In the genomic region with DNA sequence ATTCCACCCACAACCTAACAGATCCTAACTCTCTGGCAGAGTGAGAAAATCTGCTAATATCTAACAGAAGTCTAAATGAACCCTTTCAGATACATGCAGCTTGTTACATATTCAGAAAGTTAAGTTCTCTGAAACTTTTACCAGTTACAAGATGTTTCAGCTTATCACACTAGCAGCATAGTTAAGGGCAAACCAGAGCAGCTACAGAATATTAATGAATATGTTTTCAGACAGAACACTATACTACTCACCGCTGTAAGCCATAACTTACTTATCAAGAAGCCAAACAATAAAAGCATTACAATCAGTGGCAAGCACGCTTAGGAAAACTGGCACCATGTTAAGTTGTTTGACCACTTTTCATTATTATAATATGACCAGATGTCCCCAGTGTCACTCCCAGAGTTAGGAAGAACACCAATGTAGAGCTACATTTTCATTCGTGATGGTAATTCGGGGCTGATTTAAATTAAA, we compare ENCODE assay signal across 8 cellular contexts. TPM values are rescaled to one million over a fixed set of nuclear protein-coding genes. Genes with fewer than 3 reads are reported as not detected.
DNase-seq lines count a peak whose midpoint lies in the region; ATAC-seq and TF ChIP-seq lines count a peak whose summit lies in the region.

No MANE protein-coding gene starts in this region.

- H3K27me3 ChIP-seq in BLaER1 (no peaks in the 10 kb centered on the region), Karpas-422 (ENCODE audit: low read length) (no peaks in the 10 kb centered on the region), adrenal gland (no peaks in the 10 kb centered on the region)
- H3K27me3 ChIP-seq in effector memory CD4-positive, alpha-beta T cell (replicated peaks; ENCODE audit: control insufficient read depth, insufficient read depth, low read length, poor library complexity, severe bottlenecking): no peaks in the 10 kb centered on the region

- in situ Hi-C loops in GM13976 (cut with MboI; ENCODE audit: low sequenced_read_pairs, unreplicated experiment): no loop called here

- H3K4me1 Mint-ChIP-seq in natural killer cell treated with Interleukin-12 subunit alpha and Interleukin-12 subunit beta and Interleukin-15 and Interleukin-18, amount 100 ng/mL, for 72 hours (ENCODE audit: low read depth in 2 of 2): peaks cover 67 to 76% of the 10 kb centered on the region in 2 donors

- no peak for TF ChIP-seq CTCF in adrenal gland (IDR thresholded peaks at IDR 0.05)
- TF ChIP-seq CTCF in GM13976 (IDR thresholded peaks at IDR 0.05; ENCODE audit: borderline replicate concordance, control extremely low read depth, extremely low read depth, insufficient read depth, missing control alignments): no peak

- H3K27me3 Mint-ChIP-seq in natural killer cell treated with Interleukin-12 subunit alpha and Interleukin-12 subunit beta and Interleukin-15 and Interleukin-18, amount 100 ng/mL, for 72 hours: no peaks in the 10 kb centered on the region

- H3K36me3 Mint-ChIP-seq in natural killer cell treated with Interleukin-12 subunit alpha and Interleukin-12 subunit beta and Interleukin-15 and Interleukin-18, amount 100 ng/mL, for 72 hours: no peaks in the 10 kb centered on the region

- intact Hi-C loops in adrenal gland (cut with DNase I): no loop called here

- H3K4me3 ChIP-seq in BLaER1: no peak overlapping the region
- peak overlapping the region; percentile 84 for H3K4me3 ChIP-seq in Karpas-422 (ENCODE audit: low read length)
- H3K4me3 ChIP-seq in effector memory CD4-positive, alpha-beta T cell (ENCODE audit: insufficient read depth, low read depth, low read length, poor library complexity, severe bottlenecking): peak overlapping the region; percentile 93
- peak overlapping the region in 1 of 4 donors; percentile 92 for H3K4me3 ChIP-seq in adrenal gland

- H3K27ac Mint-ChIP-seq in natural killer cell treated with Interleukin-12 subunit alpha and Interleukin-12 subunit beta and Interleukin-15 and Interleukin-18, amount 100 ng/mL, for 72 hours: peak overlapping the region; percentile 60 to 84

- H3K4me1 ChIP-seq in BLaER1: peaks cover 41% of the 10 kb centered on the region
- H3K4me1 ChIP-seq in Karpas-422 (ENCODE audit: low read length): peaks cover 77% of the 10 kb centered on the region
- peaks cover 40% of the 10 kb centered on the region for H3K4me1 ChIP-seq in effector memory CD4-positive, alpha-beta T cell (ENCODE audit: control insufficient read depth, insufficient read depth, low read length, poor library complexity, severe bottlenecking)
- peaks cover 59 to 78% of the 10 kb centered on the region in 2 donors for H3K4me1 ChIP-seq in adrenal gland (replicated peaks in 1 of 2)

- 49 to 69% (median 63%) methylated on average over 4 of the region's 4 CpGs for WGBS in adrenal gland, 4 donors

- H3K9me2 ChIP-seq in Karpas-422 (replicated peaks; ENCODE audit: insufficient read depth, low read length): no peaks in the 10 kb centered on the region

- H3K4me3 Mint-ChIP-seq in natural killer cell treated with Interleukin-12 subunit alpha and Interleukin-12 subunit beta and Interleukin-15 and Interleukin-18, amount 100 ng/mL, for 72 hours: peak overlapping the region; percentile 82

- H4K20me1 ChIP-seq in BLaER1 (peaks cover 72% of the 10 kb centered on the region), Karpas-422 (ENCODE audit: insufficient read depth, low read depth, low read length) (peaks cover 48% of the 10 kb centered on the region)

- no peak for ATAC-seq in natural killer cell treated with Interleukin-12 subunit alpha and Interleukin-12 subunit beta and Interleukin-15 and Interleukin-18, amount 100 ng/mL, for 72 hours
- no peak for ATAC-seq in GM19035 (IDR thresholded peaks at IDR 0.05; ENCODE audit: unreplicated experiment)
- no peak for ATAC-seq in GM19023 (IDR thresholded peaks at IDR 0.05; ENCODE audit: unreplicated experiment)

- H3K27ac ChIP-seq in BLaER1 (no peak overlapping the region), Karpas-422 (ENCODE audit: low read length) (peak overlapping the region; percentile 93), adrenal gland (peak overlapping the region in 2 of 5 donors; percentile 24 to 33)
- H3K27ac ChIP-seq in effector memory CD4-positive, alpha-beta T cell (ENCODE audit: insufficient read depth, low read length, poor library complexity, severe bottlenecking): peak overlapping the region; percentile 82

- DNase-seq in Karpas-422 (peak; percentile 63), adrenal gland (no peak), GM13976 (ENCODE audit: low spot score) (no peak)
- no peak for DNase-seq in effector memory CD4-positive, alpha-beta T cell
- DNase-seq in natural killer cell treated with Interleukin-12 subunit alpha and Interleukin-12 subunit beta and Interleukin-15 and Interleukin-18, amount 100 ng/mL, for 72 hours (ENCODE audit: low spot score): no peak

- H3K4me2 ChIP-seq in BLaER1 (peak overlapping the region; percentile 92), Karpas-422 (ENCODE audit: low read depth, low read length, poor library complexity, severe bottlenecking) (peak overlapping the region; percentile 82)

- peaks cover 81% of the 10 kb centered on the region for H3K79me2 ChIP-seq in Karpas-422 (ENCODE audit: low read length)

- H3K36me3 ChIP-seq in BLaER1 (peaks cover 10% of the 10 kb centered on the region; the same call in 1 of the 2 replicates), Karpas-422 (ENCODE audit: insufficient read depth, low read length) (peaks cover 43% of the 10 kb centered on the region), adrenal gland (replicated peaks in 1 of 2) (no peaks in the 10 kb centered on the region)
- H3K36me3 ChIP-seq in effector memory CD4-positive, alpha-beta T cell (ENCODE audit: control insufficient read depth, insufficient read depth, low read length): no peaks in the 10 kb centered on the region

- H2AFZ ChIP-seq in Karpas-422 (ENCODE audit: low read length): no peak overlapping the region

- TF ChIP-seq POLR2A in adrenal gland (IDR thresholded peaks at IDR 0.05): no peak

- no peaks in the 10 kb centered on the region for H3K9me3 Mint-ChIP-seq in natural killer cell treated with Interleukin-12 subunit alpha and Interleukin-12 subunit beta and Interleukin-15 and Interleukin-18, amount 100 ng/mL, for 72 hours

- no peaks in the 10 kb centered on the region for H3K9me3 ChIP-seq in BLaER1
- no peaks in the 10 kb centered on the region for H3K9me3 ChIP-seq in Karpas-422 (ENCODE audit: low read length)
- no peaks in the 10 kb centered on the region for H3K9me3 ChIP-seq in effector memory CD4-positive, alpha-beta T cell (ENCODE audit: control insufficient read depth, low read length)
- no peaks in the 10 kb centered on the region for H3K9me3 ChIP-seq in adrenal gland (replicated peaks in 1 of 3)

- no peak overlapping the region for H3K9ac ChIP-seq in BLaER1
- H3K9ac ChIP-seq in Karpas-422 (ENCODE audit: low read length): peak overlapping the region; percentile 95

RNA-seq across cellular contexts. Expression of gene ITGB1, which starts 2.7 kb away (rescaled TPM):
- 526 and 559 TPM in 2 replicates for total RNA-seq in Karpas-422 (2014; rRNA removed; shearing (Covaris generic); ENCODE audit: low replicate concordance)
- 100 to 1,000 TPM; 101 to 119 TPM for total RNA-seq in natural killer cell treated with Interleukin-12 subunit alpha and Interleukin-12 subunit beta and Interleukin-15 and Interleukin-18, amount 100 ng/mL, for 72 hours
- 100 to 1,000 TPM; 288 to 803 (median 331) TPM for total RNA-seq in adrenal gland
- polyA plus RNA-seq in adrenal gland: 100 to 1,000 TPM in 2 of 3 donors, 10 to 100 TPM in 1; 93.3 to 400 (median 105) TPM
